6 cellular contexts compared by ENCODE assay signal in the genomic region with DNA sequence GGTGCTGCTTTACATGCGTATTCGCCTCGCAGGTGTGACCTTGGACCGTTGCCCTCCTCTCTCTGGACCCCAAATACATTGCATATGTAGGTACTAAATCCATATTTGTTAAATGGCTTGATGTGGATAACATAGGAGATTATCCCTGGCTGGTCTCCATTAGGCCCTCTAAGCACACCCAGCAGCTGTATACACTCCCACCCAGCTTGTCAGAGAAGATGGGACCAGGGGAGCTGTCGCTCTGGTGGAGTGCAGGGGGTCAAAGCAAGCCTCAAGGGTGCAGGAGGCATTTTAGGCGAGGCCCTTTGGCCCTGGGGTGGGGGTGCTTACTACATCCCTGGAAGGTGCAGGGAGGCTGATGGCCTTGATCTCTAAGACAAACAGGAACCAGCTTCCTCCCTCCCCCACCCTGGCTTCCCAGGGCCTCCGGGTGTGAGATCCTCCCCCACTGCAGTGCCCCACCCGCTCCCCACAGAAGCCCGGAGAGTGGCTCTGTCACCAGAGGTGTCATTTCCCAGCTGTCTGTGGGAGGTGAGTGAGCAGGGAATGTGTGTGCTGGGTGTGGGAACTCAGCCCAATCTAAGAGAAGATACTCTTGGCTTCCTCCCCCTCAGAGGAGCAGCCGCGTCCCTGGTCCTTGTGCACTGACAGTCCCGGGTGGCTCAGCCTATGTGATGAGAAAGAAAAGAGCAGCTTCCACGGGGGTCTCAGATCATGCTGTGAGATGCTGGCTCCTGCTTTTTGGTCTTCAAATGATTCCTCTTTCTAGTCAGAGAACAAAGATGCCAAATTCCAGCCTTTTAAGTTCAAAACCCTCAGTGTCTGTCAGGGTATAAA. TPM values are rescaled to one million over a fixed set of nuclear protein-coding genes. Genes with fewer than 3 reads are reported as not detected.
DNase-seq lines count a peak whose midpoint lies in the region; ATAC-seq and TF ChIP-seq lines count a peak whose summit lies in the region.

No MANE protein-coding gene starts in this region.

- H3K9ac ChIP-seq in H9 (ENCODE audit: extremely low read depth, insufficient read length, low read length) = no peak overlapping the region

- no peak overlapping the region for H2AK5ac ChIP-seq in H9 (ENCODE audit: insufficient read length, low read length)

- H3K18ac ChIP-seq in H9 (ENCODE audit: insufficient read length, low read depth, low read length) = no peak overlapping the region

- no peak overlapping the region for H2BK12ac ChIP-seq in H9 (ENCODE audit: insufficient read length, low read depth, low read length)

- no peak for ATAC-seq in HG02798 (IDR thresholded peaks at IDR 0.05; ENCODE audit: poor library complexity, unreplicated experiment)

- H3K4ac ChIP-seq in H9 (ENCODE audit: low read depth, low read length) = no peak overlapping the region

- H3K36me3 ChIP-seq in esophagus (ENCODE audit: control insufficient read depth in 2 of 2, insufficient read depth in 2 of 2, low read length in 1 of 2) = peaks cover 0 to 15% of the 10 kb centered on the region in 2 donors

- peak overlapping the region; percentile 51 for H3K4me2 ChIP-seq in H9 (ENCODE audit: insufficient read depth, insufficient read length, low read length)

- H3K14ac ChIP-seq in H9 (ENCODE audit: insufficient read depth, low read length) = no peak overlapping the region

- WGBS in H9 (ENCODE audit: extremely low coverage, insufficient read length, low lambda C conversion rate) = no CpG with 5 or more reads among the region's 13 CpGs
- 17 to 18% methylated on average over 13 of the region's 13 CpGs for WGBS in esophagus, 2 donors

- H2BK5ac ChIP-seq in H9 (ENCODE audit: insufficient read length, low read length) = no peak overlapping the region

- peak overlapping the region; percentile 86 to 95 for H3K4me3 Mint-ChIP-seq in H9

- H2BK15ac ChIP-seq in H9 (ENCODE audit: low read depth, low read length) = no peak overlapping the region

- H2BK20ac ChIP-seq in H9 (ENCODE audit: low read depth, low read length, poor library complexity, severe bottlenecking) = no peak overlapping the region

- peaks cover 13% of the 10 kb centered on the region for H3K23me2 ChIP-seq in H9 (ENCODE audit: insufficient read length, low read depth, low read length, poor library complexity, severe bottlenecking)

- no peaks in the 10 kb centered on the region for H3K79me2 ChIP-seq in H9 (ENCODE audit: insufficient read depth, low read length)

- H3K36me3 Mint-ChIP-seq in H9 (ENCODE audit: insufficient read depth in 1 of 3, low read depth in 3 of 3) = peaks cover 10 to 26% (median 22%) of the 10 kb centered on the region in 3 experiments; a peak in 6 of 7 replicates

- H3K27ac ChIP-seq in H9 (ENCODE audit: insufficient read length, low read depth, low read length) (peak overlapping the region; percentile 62), esophagus (ENCODE audit: low read depth in 2 of 2, low read length in 1 of 2) (peak overlapping the region; percentile 92 to 98)

- no peak overlapping the region for H2AFZ ChIP-seq in H9 (ENCODE audit: low read length)

- peak; percentile 72 for DNase-seq in H9
- peak; percentile 62 for DNase-seq in T-helper 22 cell (ENCODE audit: low read depth)
- peak; percentile 36 for DNase-seq in renal cortical epithelial cell (ENCODE audit: low read depth)
- no peak for DNase-seq in GOT3 (lab: John Stamatoyannopoulos, UW)

- peaks cover 38 to 42% of the 10 kb centered on the region in 2 experiments for H3K4me1 Mint-ChIP-seq in H9

- no peak overlapping the region for H4K91ac ChIP-seq in H9 (ENCODE audit: insufficient read length, low read depth, low read length)

- no peak overlapping the region for H2BK120ac ChIP-seq in H9 (ENCODE audit: low read depth, low read length, poor library complexity, severe bottlenecking)

- no peaks in the 10 kb centered on the region for H3K27me3 Mint-ChIP-seq in H9 (ENCODE audit: low read depth)

- H3T11ph ChIP-seq in H9 (ENCODE audit: low read length) = no peak overlapping the region

- H3K9me3 ChIP-seq in H9 (ENCODE audit: control insufficient read depth, low read depth, low read length) (no peaks in the 10 kb centered on the region), esophagus (ENCODE audit: control insufficient read depth in 2 of 2, insufficient read depth in 1 of 2, low read depth in 1 of 2, low read length in 1 of 2) (no peaks in the 10 kb centered on the region)

- H3K27ac Mint-ChIP-seq in H9 = peak overlapping the region; percentile 98 to 100 (median 99)

- no peak overlapping the region for H4K8ac ChIP-seq in H9 (replicated peaks; ENCODE audit: insufficient read length, low read depth, low read length)

- no peaks in the 10 kb centered on the region for H3K79me1 ChIP-seq in H9 (ENCODE audit: insufficient read depth, low read depth, low read length, poor library complexity, severe bottlenecking)

- H3K56ac ChIP-seq in H9 (ENCODE audit: insufficient read length, low read depth, low read length) = no peak overlapping the region

- no peak overlapping the region for H3K23ac ChIP-seq in H9 (ENCODE audit: insufficient read length, low read depth, low read length)

- no peak for TF ChIP-seq CTCF in H9 (conservative IDR thresholded peaks at IDR 0.05)

- no peak overlapping the region for H3K4me3 ChIP-seq in esophagus (ENCODE audit: low read depth in 1 of 2, low read length in 2 of 2)

- H4K5ac ChIP-seq in H9 (ENCODE audit: insufficient read length, low read depth, low read length) = no peak overlapping the region

- no peaks in the 10 kb centered on the region for H3K27me3 ChIP-seq in H9 (ENCODE audit: insufficient read depth, low read length)
- no peaks in the 10 kb centered on the region for H3K27me3 ChIP-seq in esophagus (ENCODE audit: control insufficient read depth in 1 of 2, insufficient read depth in 2 of 2, low read length in 2 of 2)

- H3K4me1 ChIP-seq in H9 (ENCODE audit: insufficient read depth, low read length) (peaks cover 3% of the 10 kb centered on the region; the same call in 1 of the 2 replicates), esophagus (ENCODE audit: control insufficient read depth in 2 of 2, insufficient read depth in 2 of 2, low read length in 1 of 2) (peaks cover 3 to 20% of the 10 kb centered on the region in 2 donors)

- H3K9me3 Mint-ChIP-seq in H9 = no peaks in the 10 kb centered on the region

- no peaks in the 10 kb centered on the region for H4K20me1 ChIP-seq in H9 (ENCODE audit: control insufficient read depth, insufficient read depth, insufficient read length)

RNA-seq across cellular contexts. Expression of gene VAMP2, which starts 1.4 kb away (rescaled TPM):
- total RNA-seq in H9 (2021) = 22.8 and 22.9 TPM in 2 replicates
- 10 to 100 TPM; 21.9 to 22.4 TPM for polyA plus RNA-seq in esophagus
- total RNA-seq in renal cortical epithelial cell = 2.6 and 6.2 TPM in 2 replicates

RNA-seq across cellular contexts. Expression of gene TMEM107, which starts 12.0 kb away (rescaled TPM):
- 12.7 and 14.3 TPM in 2 replicates for total RNA-seq in H9 (2021)
- 1 to 10 TPM; 5.6 to 8.9 TPM for polyA plus RNA-seq in esophagus
- total RNA-seq in renal cortical epithelial cell = 22.7 and 24.0 TPM in 2 replicates

RNA-seq across cellular contexts. Expression of gene PER1, which starts 12.0 kb away (rescaled TPM):
- total RNA-seq in H9 (2021) (36.5 and 37.2 TPM in 2 replicates), renal cortical epithelial cell (4.3 and 34.5 TPM in 2 replicates)
- 10 to 100 TPM; 44.7 to 85.2 TPM for polyA plus RNA-seq in esophagus

RNA-seq across cellular contexts. Expression of gene BORCS6, which starts 25.8 kb away (rescaled TPM):
- total RNA-seq in H9 (2021) (3.1 and 3.4 TPM in 2 replicates), renal cortical epithelial cell (11.5 and 12.9 TPM in 2 replicates)
- polyA plus RNA-seq in esophagus = 1 to 10 TPM; 3.3 to 8.2 TPM

RNA-seq across cellular contexts. Expression of gene HES7, which starts 40.3 kb away (rescaled TPM):
- total RNA-seq in H9 (2021) = 0.26 and 0.33 TPM in 2 replicates
- under 1 TPM; 0.15 to 0.24 TPM for polyA plus RNA-seq in esophagus
- not detected in 2 replicates for total RNA-seq in renal cortical epithelial cell
